ENCODE assay signal across 22 cellular contexts in the genomic region with DNA sequence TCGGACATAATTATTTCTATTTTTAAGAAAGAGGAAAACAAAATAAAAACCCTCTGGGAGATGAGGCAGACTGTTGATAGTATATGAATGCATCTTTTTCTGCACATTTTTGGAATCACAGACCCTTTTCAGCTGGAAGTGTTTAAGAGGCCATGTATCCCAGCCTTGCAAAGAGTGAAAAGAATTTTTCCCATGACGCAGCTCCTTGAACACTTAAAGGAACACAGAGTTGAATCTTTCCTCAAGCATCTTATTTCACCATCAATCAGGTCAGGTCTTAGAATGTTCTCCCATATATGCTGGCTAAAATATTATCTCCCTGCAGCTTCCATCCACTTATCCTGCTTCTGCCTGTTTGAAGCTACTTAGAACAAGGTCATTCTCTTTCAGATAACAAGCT. TPM values are rescaled to one million over a fixed set of nuclear protein-coding genes. Genes with fewer than 3 reads are reported as not detected.
"Had no signal": no experiment of that assay in that cellular context is flagged by ENCODE, and none has a peak within 500 bp of the region (broad histone marks: within the 10 kb centered on the region; RNA-seq: fewer than 3 reads in every experiment).

No MANE protein-coding gene starts in this region.

- DNase-seq: activated B cell treated with CpG ODN at 0.5 μM for 24 hours; activated CD4-positive, alpha-beta memory T cell treated with anti-CD3 and anti-CD28 coated beads for 36 hours; activated CD4-positive, alpha-beta T cell treated with anti-CD3 and anti-CD28 coated beads for 1 hour; activated CD4-positive, alpha-beta T cell treated with anti-CD3 and anti-CD28 coated beads, Interleukin-2, amount 10 ng/mL, durations not matched to agents 24 days and 14 days; activated CD8-positive, alpha-beta memory T cell treated with anti-CD3 and anti-CD28 coated beads for 24 hours; activated gamma-delta T cell; activated naive CD4-positive, alpha-beta T cell treated with anti-CD3 and anti-CD28 coated beads for 36 hours; activated T-cell treated with anti-CD3 and anti-CD28 coated beads, Interleukin-2, amount 50 U/mL, for 4 hours; anterior cingulate cortex; KG1; NCI-H1048; NCI-H146; NCI-H187 treated with DMSO at 0.1 percent for 48 hours; NCI-H2081 treated with DMSO at 0.1 percent for 48 hours; NCI-H2171 treated with DMSO at 0.1 percent for 48 hours; NCI-H345; NCI-H510A; NCI-H526 treated with DMSO at 0.1 percent for 48 hours; NCI-H82; PC-3; SHP77 had no signal

- ATAC-seq: activated T-cell treated with anti-CD3 and anti-CD28 coated beads, Interleukin-2, amount 50 U/mL, for 4 hours; activated T-helper 17 cell treated with anti-CD3 and anti-CD28 coated beads, Interleukin-2, amount 50 U/mL, for 72 hours; PC-3 had no signal

RNA-seq across cellular contexts. Expression of a gene that starts 45.9 kb away (rescaled TPM):
- total RNA-seq: activated B cell treated with CpG ODN at 0.5 μM for 24 hours; activated CD4-positive, alpha-beta T cell treated with anti-CD3 and anti-CD28 coated beads, Interleukin-2, amount 10 ng/mL, durations not matched to agents 24 days and 14 days had no signal
